11 cellular contexts compared by ENCODE assay signal in genomic region chr18:79953921-79954651, GRCh38.
DNase-seq lines count a peak whose midpoint lies in the region; ATAC-seq and TF ChIP-seq lines count a peak whose summit lies in the region.
"Had no signal": no experiment of that assay in that cellular context is flagged by ENCODE, and none has a peak within 500 bp of the region (broad histone marks: within the 10 kb centered on the region; RNA-seq: fewer than 3 reads in every experiment).

No MANE protein-coding gene starts in this region.

- H3K4me3 Mint-ChIP-seq in stimulated activated effector memory CD8-positive, alpha-beta T cell treated with anti-CD3 and anti-CD28 coated beads, Interleukin-12 subunit alpha, Interleukin-12 subunit beta, amount 100 ng/mL, for 72 hours = peak overlapping the region; percentile 3

- H3K9me3 Mint-ChIP-seq in stimulated activated effector memory CD8-positive, alpha-beta T cell treated with anti-CD3 and anti-CD28 coated beads, Interleukin-12 subunit alpha, Interleukin-12 subunit beta, amount 100 ng/mL, for 72 hours = no peaks in the 10 kb centered on the region
- H3K9me3 Mint-ChIP-seq: effector memory CD8-positive, alpha-beta T cell had no signal

- H3K27ac Mint-ChIP-seq in stimulated activated effector memory CD8-positive, alpha-beta T cell treated with anti-CD3 and anti-CD28 coated beads, Interleukin-12 subunit alpha, Interleukin-12 subunit beta, amount 100 ng/mL, for 72 hours = peak overlapping the region; percentile 2
- H3K27ac Mint-ChIP-seq: effector memory CD8-positive, alpha-beta T cell had no signal

- TF ChIP-seq CTCF in VCaP (conservative IDR thresholded peaks at IDR 0.05) (no peak), GM20000 (IDR thresholded peaks at IDR 0.05; ENCODE audit: extremely low read depth, missing control alignments) (no peak)

- H3K27ac ChIP-seq in VCaP = peak overlapping the region; percentile 41

- ATAC-seq in activated CD4-positive, CD25-positive, alpha-beta regulatory T cell treated with anti-CD3 and anti-CD28 coated beads, Interleukin-2, amount 50 U/mL, for 24 hours = no peak
- ATAC-seq in stimulated activated effector memory CD8-positive, alpha-beta T cell treated with anti-CD3 and anti-CD28 coated beads, Interleukin-12 subunit alpha, Interleukin-12 subunit beta, amount 100 ng/mL, for 72 hours = peak; percentile 70
- ATAC-seq in GM18858 (IDR thresholded peaks at IDR 0.05; ENCODE audit: unreplicated experiment) (no peak), GM19328 (IDR thresholded peaks at IDR 0.05; ENCODE audit: unreplicated experiment) (no peak)
- ATAC-seq: effector memory CD8-positive, alpha-beta T cell; heart right ventricle had no signal

- peaks cover 15% of the 10 kb centered on the region for H3K36me3 Mint-ChIP-seq in stimulated activated effector memory CD8-positive, alpha-beta T cell treated with anti-CD3 and anti-CD28 coated beads, Interleukin-12 subunit alpha, Interleukin-12 subunit beta, amount 100 ng/mL, for 72 hours

- H3K4me1 Mint-ChIP-seq in stimulated activated effector memory CD8-positive, alpha-beta T cell treated with anti-CD3 and anti-CD28 coated beads, Interleukin-12 subunit alpha, Interleukin-12 subunit beta, amount 100 ng/mL, for 72 hours = peaks cover 43% of the 10 kb centered on the region

- peak; percentile 7 for DNase-seq in activated CD4-positive, CD25-positive, alpha-beta regulatory T cell treated with anti-CD3 and anti-CD28 coated beads, Interleukin-2, amount 50 U/mL, for 72 hours
- DNase-seq in kidney tubule cell (ENCODE audit: low spot score) = peak; percentile 52
- DNase-seq in stimulated activated effector memory CD8-positive, alpha-beta T cell treated with anti-CD3 and anti-CD28 coated beads, Interleukin-12 subunit alpha, Interleukin-12 subunit beta, amount 100 ng/mL, for 72 hours (ENCODE audit: low spot score in 2 of 2) = no peak
- no peak for DNase-seq in GM20000 (ENCODE audit: low spot score)
- DNase-seq: effector memory CD8-positive, alpha-beta T cell; heart right ventricle; RPMI8226 had no signal

Comparison
In these comparisons a context has a peak if more than half of its experiments do, and no peak if none do; other contexts are left out.
1. DNase-seq: peak in activated CD4-positive, CD25-positive, alpha-beta regulatory T cell treated with anti-CD3 and anti-CD28 coated beads, Interleukin-2, amount 50 U/mL, for 72 hours (single experiment) and kidney tubule cell (single experiment); none in stimulated activated effector memory CD8-positive, alpha-beta T cell treated with anti-CD3 and anti-CD28 coated beads, Interleukin-12 subunit alpha, Interleukin-12 subunit beta, amount 100 ng/mL, for 72 hours (0 of 2) and GM20000 (single experiment).